ENCODE assay signal across 10 cellular contexts in genomic region chr9:124261787-124262595, GRCh38. TPM values are rescaled to one million over a fixed set of nuclear protein-coding genes. Genes with fewer than 3 reads are reported as not detected.
DNase-seq lines count a peak whose midpoint lies in the region; TF ChIP-seq lines count a peak whose summit lies in the region.
"Had no signal": no experiment of that assay in that cellular context is flagged by ENCODE, and none has a peak within 500 bp of the region (broad histone marks: within the 10 kb centered on the region; RNA-seq: fewer than 3 reads in every experiment).

No MANE protein-coding gene starts in this region.

- H3K27me3 ChIP-seq in ascending aorta = no peaks in the 10 kb centered on the region

- peaks cover 3 to 8% (median 4%) of the 10 kb centered on the region in 3 donors for H3K27me3 Mint-ChIP-seq in immature natural killer cell (ENCODE audit: low read depth in 3 of 3)

- H3K27ac ChIP-seq in ascending aorta (peak overlapping the region; percentile 90 to 96), skin epidermis (peak overlapping the region in 20 of 21 experiments; percentile 9 to 96 (median 90))

- TF ChIP-seq CTCF in GM12875 (IDR thresholded peaks at IDR 0.05; ENCODE audit: borderline replicate concordance, insufficient read depth, low read depth, low read length) (no peak), ascending aorta (IDR thresholded peaks at IDR 0.05) (no peak)

- H3K9me3 ChIP-seq in ascending aorta = no peaks in the 10 kb centered on the region

- peak overlapping the region; percentile 24 to 66 (median 52) for H3K4me3 Mint-ChIP-seq in immature natural killer cell

- peaks cover 76 to 91% of the 10 kb centered on the region in 2 donors for H3K4me1 Mint-ChIP-seq in immature natural killer cell

- no peaks in the 10 kb centered on the region for H3K36me3 Mint-ChIP-seq in immature natural killer cell

- H3K27ac Mint-ChIP-seq in immature natural killer cell = peak overlapping the region in 3 of 6 donors; percentile 17 to 81 (median 52)

- H3K4me3 ChIP-seq in GM12875 (ENCODE audit: low read depth, low read length) (peak overlapping the region; percentile 96), ascending aorta (peak overlapping the region; percentile 19 to 43), skin epidermis (peak overlapping the region in 1 of 7 experiments; percentile 22)

- no peaks in the 10 kb centered on the region for H3K9me3 Mint-ChIP-seq in immature natural killer cell

- DNase-seq in ascending aorta (ENCODE audit: low spot score in 2 of 2) (no peak), immature natural killer cell (no peak), SIG-M5 (lab: John Stamatoyannopoulos, UW) (no peak), NCI-H2107 treated with DMSO at 0.1 percent for 48 hours (lab: John Stamatoyannopoulos, UW; ENCODE audit: unreplicated experiment) (no peak), GOT3 (lab: John Stamatoyannopoulos, UW) (no peak)
- no peak for DNase-seq in stimulated activated CD4-positive, alpha-beta T cell treated with anti-CD3 and anti-CD28 coated beads, Interleukin-4, amount 100 ng/mL, for 1 hour
- DNase-seq: DND-41, NCI-H82 had no signal

- H3K4me1 ChIP-seq in ascending aorta = peaks cover 33 to 63% of the 10 kb centered on the region in 2 donors

- intact Hi-C loops in ascending aorta (cut with DNase I) = loop anchor here (1.0 kb wide), 1 partner anchor 18 kb away; no protein-coding TSS in a partner anchor

- no peaks in the 10 kb centered on the region for H3K36me3 ChIP-seq in ascending aorta

RNA-seq across cellular contexts. Expression of gene NEK6, which starts 4.2 kb away (rescaled TPM):
- 6.7 TPM for total RNA-seq in ascending aorta
- polyA plus RNA-seq in immature natural killer cell = 10 to 100 TPM in 2 of 3 donors, 1 to 10 TPM in 1; 8.8 to 18.0 (median 13.8) TPM
